Comparison of ENCODE assay signal across 8 cellular contexts in the genomic region with DNA sequence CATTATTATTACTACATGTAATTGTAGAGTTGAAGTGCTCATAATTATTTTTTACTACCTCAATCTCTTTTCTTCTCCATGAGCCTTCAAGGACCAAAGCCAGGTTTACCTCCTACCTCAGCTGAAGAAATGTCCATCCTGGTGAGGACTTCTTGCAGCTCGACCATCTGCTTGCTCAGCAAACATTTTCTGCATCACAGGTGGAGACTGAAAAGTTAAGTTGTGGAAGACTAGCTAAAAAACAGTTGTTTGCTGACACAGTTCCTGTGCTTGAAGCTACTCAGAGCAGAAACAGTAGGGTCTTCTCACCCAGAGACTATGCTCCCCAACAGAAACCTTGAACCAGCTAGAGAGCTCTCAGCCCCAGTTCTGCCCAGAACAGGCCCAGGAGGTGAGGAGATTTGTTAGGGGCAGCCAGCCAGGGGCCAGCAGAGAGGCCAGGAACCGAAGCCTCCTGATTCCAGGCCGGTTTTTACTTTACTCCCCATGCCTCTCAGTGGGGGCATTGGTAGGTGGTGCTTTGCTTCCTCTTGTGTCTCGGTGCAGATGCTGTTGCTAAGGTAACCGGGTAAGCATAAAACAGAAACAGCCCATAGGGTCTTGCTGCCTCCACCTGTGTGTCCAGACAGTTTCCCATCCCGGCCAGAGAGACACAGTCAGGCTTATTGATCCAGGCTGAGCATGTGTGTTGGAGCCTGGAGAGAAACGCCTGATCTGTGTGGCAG. TPM values are rescaled to one million over a fixed set of nuclear protein-coding genes. Genes with fewer than 3 reads are reported as not detected.
DNase-seq lines count a peak whose midpoint lies in the region; ATAC-seq lines count a peak whose summit lies in the region.

No MANE protein-coding gene starts in this region.

- H2BK15ac ChIP-seq in neuronal stem cell (ENCODE audit: low read length): no peak overlapping the region

- H3K27ac ChIP-seq in neuronal stem cell (replicated peaks; ENCODE audit: low read length): no peak overlapping the region

- no peak overlapping the region for H4K8ac ChIP-seq in neuronal stem cell (ENCODE audit: low read depth, low read length)

- H3K79me1 ChIP-seq in neuronal stem cell (ENCODE audit: low read depth, low read length): no peaks in the 10 kb centered on the region

- no peaks in the 10 kb centered on the region for H3K9me3 ChIP-seq in neuronal stem cell (replicated peaks in 1 of 2; ENCODE audit: control insufficient read depth in 2 of 2, insufficient read depth in 1 of 2, low read depth in 1 of 2, low read length in 2 of 2)

- H3K27me3 ChIP-seq in neuronal stem cell (ENCODE audit: control insufficient read depth in 3 of 3, insufficient read depth in 3 of 3, low read depth in 1 of 3, low read length in 3 of 3): no peaks in the 10 kb centered on the region

- H2BK5ac ChIP-seq in neuronal stem cell (ENCODE audit: low read length): no peak overlapping the region

- no peak overlapping the region for H3K4me2 ChIP-seq in neuronal stem cell (ENCODE audit: insufficient read depth, low read length, poor library complexity, severe bottlenecking)

- H2BK120ac ChIP-seq in neuronal stem cell (ENCODE audit: low read depth, low read length): no peak overlapping the region

- no peak overlapping the region for H3K14ac ChIP-seq in neuronal stem cell (ENCODE audit: low read length)

- H3K4me1 ChIP-seq in neuronal stem cell (ENCODE audit: control insufficient read depth in 2 of 2, insufficient read depth in 1 of 2, low read depth in 1 of 2, low read length in 2 of 2): peaks cover 11 to 18% of the 10 kb centered on the region in 2 donors

- no peak overlapping the region for H3K18ac ChIP-seq in neuronal stem cell (ENCODE audit: low read length)

- no peaks in the 10 kb centered on the region for H3K36me3 ChIP-seq in neuronal stem cell (replicated peaks in 1 of 2; ENCODE audit: control insufficient read depth in 2 of 2, insufficient read depth in 2 of 2, low read length in 2 of 2)

- DNase-seq in NCI-H2171 treated with DMSO at 0.1 percent for 48 hours (lab: John Stamatoyannopoulos, UW) (peak; percentile 3), NCI-H2171 (lab: John Stamatoyannopoulos, UW) (no peak), NCI-H2196 (lab: John Stamatoyannopoulos, UW; ENCODE audit: unreplicated experiment) (peak; percentile 75), neuronal stem cell (ENCODE audit: low spot score) (no peak), UCSD-AML1 (lab: John Stamatoyannopoulos, UW; ENCODE audit: unreplicated experiment) (no peak), NCI-H1092 treated with DMSO at 0.1 percent for 48 hours (lab: John Stamatoyannopoulos, UW) (no peak), mesenteric fat pad (ENCODE audit: low spot score) (no peak)

- H3K4me3 ChIP-seq in neuronal stem cell (ENCODE audit: low read length in 2 of 2): no peak overlapping the region

- H2AK5ac ChIP-seq in neuronal stem cell (ENCODE audit: low read depth, low read length): no peak overlapping the region

- peak overlapping the region; percentile 81 for H2AFZ ChIP-seq in neuronal stem cell (ENCODE audit: low read length)

- H2BK12ac ChIP-seq in neuronal stem cell (ENCODE audit: low read length): no peak overlapping the region

- H3K4ac ChIP-seq in neuronal stem cell (ENCODE audit: low read length): no peak overlapping the region

- ATAC-seq in HG02678 (IDR thresholded peaks at IDR 0.05; ENCODE audit: unreplicated experiment): peak; percentile 54

- whole genome bisulfite sequencing in neuronal stem cell (ENCODE audit: extremely low coverage in 2 of 2, insufficient read length in 2 of 2, insufficient replicate concordance in 1 of 2), 2 donors: no CpG with 5 or more reads among the region's 7 CpGs

- no peak overlapping the region for H3K23ac ChIP-seq in neuronal stem cell (ENCODE audit: low read depth, low read length, poor library complexity)

- no peak overlapping the region for H4K91ac ChIP-seq in neuronal stem cell (ENCODE audit: low read depth, low read length, poor library complexity)

- no peak overlapping the region for H3K9ac ChIP-seq in neuronal stem cell (ENCODE audit: low read depth, low read length, poor library complexity)

RNA-seq across cellular contexts. Expression of gene CCNL1, which starts 54.9 kb away (rescaled TPM):
- polyA plus RNA-seq in neuronal stem cell (2013, experiment 1 of 2): 75.0 TPM
- polyA plus RNA-seq in neuronal stem cell (2013, experiment 2 of 2): 76.2 TPM
- 315 TPM for total RNA-seq in mesenteric fat pad

Comparison
In these comparisons a context has a peak if more than half of its experiments do, and no peak if none do; other contexts are left out.
1. DNase-seq: peak in NCI-H2171 treated with DMSO at 0.1 percent for 48 hours (single experiment) and NCI-H2196 (single experiment); none in NCI-H2171 (single experiment), neuronal stem cell (single experiment), UCSD-AML1 (single experiment), NCI-H1092 treated with DMSO at 0.1 percent for 48 hours (single experiment) and mesenteric fat pad (single experiment).